Comparison of ENCODE assay signal across 24 cellular contexts in the genomic region with DNA sequence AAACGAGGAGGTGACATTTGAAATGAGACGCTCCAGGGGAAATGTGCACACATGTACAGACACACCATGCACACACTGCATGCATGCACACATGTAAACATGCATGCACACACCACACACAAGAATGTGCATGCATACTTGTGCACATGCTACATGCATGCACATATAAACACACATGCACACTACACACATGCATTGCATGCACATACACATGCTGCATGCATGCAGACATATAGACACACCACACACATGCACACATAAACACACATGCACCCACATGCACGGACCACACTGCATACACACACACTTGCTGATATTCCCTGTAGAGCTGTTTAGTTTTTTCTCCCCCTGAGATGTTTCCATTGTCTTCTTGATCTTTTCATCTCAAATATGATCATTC. TPM values are rescaled to one million over a fixed set of nuclear protein-coding genes. Genes with fewer than 3 reads are reported as not detected.
A peak's percentile ranks its signal among the peaks of the same experiment; 100 is the strongest.
DNase-seq lines count a peak whose midpoint lies in the region; ATAC-seq, FAIRE-seq and TF ChIP-seq lines count a peak whose summit lies in the region.
"Had no signal": no experiment of that assay in that cellular context is flagged by ENCODE, and none has a peak within 500 bp of the region (broad histone marks: within the 10 kb centered on the region; RNA-seq: fewer than 3 reads in every experiment).

No MANE protein-coding gene starts in this region.

- H3K18ac ChIP-seq in neuronal stem cell (ENCODE audit: low read length), result no peak overlapping the region

- H3K27ac ChIP-seq in BLaER1 (no peak overlapping the region), SJCRH30 (peak overlapping the region; percentile 99), endothelial cell of umbilical vein (ENCODE audit: insufficient read depth, low read depth, low read length) (no peak overlapping the region), neuronal stem cell (replicated peaks; ENCODE audit: low read length) (no peak overlapping the region)
- H3K27ac ChIP-seq: GM23248 had no signal

- ATAC-seq in HG02973 (IDR thresholded peaks at IDR 0.05; ENCODE audit: unreplicated experiment), result no peak

- no peak overlapping the region for H3K9ac ChIP-seq in BLaER1
- no peak overlapping the region for H3K9ac ChIP-seq in endothelial cell of umbilical vein (replicated peaks; ENCODE audit: extremely low read depth, insufficient read depth, low read length)
- no peak overlapping the region for H3K9ac ChIP-seq in neuronal stem cell (ENCODE audit: low read depth, low read length, poor library complexity)
- H3K9ac ChIP-seq: GM23248 had no signal

- H3K4me3 ChIP-seq in BLaER1, result no peak overlapping the region
- H3K4me3 ChIP-seq in SJCRH30, result no peak overlapping the region
- no peak overlapping the region for H3K4me3 ChIP-seq in endothelial cell of umbilical vein (replicated peaks in 1 of 3; ENCODE audit: insufficient read depth in 1 of 3, low read depth in 1 of 3, low read length in 3 of 3)
- H3K4me3 ChIP-seq in neuronal stem cell (ENCODE audit: low read length in 2 of 2), result peak overlapping the region in 1 of 2 donors; percentile 46
- H3K4me3 ChIP-seq: GM23248, HAP-1 had no signal

- H2AK5ac ChIP-seq in neuronal stem cell (ENCODE audit: low read depth, low read length), result no peak overlapping the region

- H3K23ac ChIP-seq in neuronal stem cell (ENCODE audit: low read depth, low read length, poor library complexity), result no peak overlapping the region

- no peak for FAIRE-seq in endothelial cell of umbilical vein (lab: Jason Lieb, UNC)
- FAIRE-seq: D721Med, G401.6, GM12891, GM19239 had no signal

- DNase-seq in SJCRH30 (no peak), endothelial cell of umbilical vein (ENCODE audit: low read depth, low spot score) (no peak), neuronal stem cell (ENCODE audit: low spot score) (no peak), Calu3 (no peak), anterior cingulate cortex (lab: John Stamatoyannopoulos, UW) (no peak)
- no peak for DNase-seq in activated CD4-positive, CD25-positive, alpha-beta regulatory T cell (lab: John Stamatoyannopoulos, UW)
- DNase-seq: 8988T; C1 segment of cervical spinal cord; CD4-positive, CD25-positive, alpha-beta regulatory T cell; CD8-positive, alpha-beta memory T cell; COR-L47; GM23248 had no signal

- H4K20me1 ChIP-seq in BLaER1, result 0 out of 2 replicates have a peak, but pooled peaks cover 8% of the 10 kb centered on the region
- no peaks in the 10 kb centered on the region for H4K20me1 ChIP-seq in endothelial cell of umbilical vein (replicated peaks; ENCODE audit: control insufficient read depth, extremely low read depth, insufficient read depth, low read length)

- no peaks in the 10 kb centered on the region for H3K27me3 ChIP-seq in BLaER1
- H3K27me3 ChIP-seq in SJCRH30, result no peaks in the 10 kb centered on the region
- H3K27me3 ChIP-seq in endothelial cell of umbilical vein (ENCODE audit: control insufficient read depth in 2 of 2, insufficient read depth in 2 of 2, low read length in 2 of 2), result no peaks in the 10 kb centered on the region
- H3K27me3 ChIP-seq in neuronal stem cell (ENCODE audit: control insufficient read depth in 3 of 3, insufficient read depth in 3 of 3, low read depth in 1 of 3, low read length in 3 of 3), result peaks cover 0 to 19% (median 0%) of the 10 kb centered on the region in 3 experiments

- H3K79me1 ChIP-seq in neuronal stem cell (ENCODE audit: low read depth, low read length), result no peaks in the 10 kb centered on the region

- dilution Hi-C loops in endothelial cell of umbilical vein (cut with MboI; ENCODE audit: extremely low pct_ligation_motif_present, low sequenced_read_pairs), result no loop called here

- WGBS in neuronal stem cell (ENCODE audit: extremely low coverage in 2 of 2, insufficient read length in 2 of 2, insufficient replicate concordance in 1 of 2), 2 donors, result no CpG with 5 or more reads among the region's 3 CpGs

- no peaks in the 10 kb centered on the region for H3K9me3 Mint-ChIP-seq in Calu3 (ENCODE audit: low read depth, unreplicated experiment)
- H3K9me3 Mint-ChIP-seq: IgD-negative memory B cell had no signal

- POLR2A ChIA-PET in endothelial cell of umbilical vein (lab: Charles Lee), result no interaction called here

- no peaks in the 10 kb centered on the region for H3K9me1 ChIP-seq in endothelial cell of umbilical vein (replicated peaks; ENCODE audit: control insufficient read depth, extremely low read depth, insufficient read depth, low read length)

- H3K27me3 Mint-ChIP-seq in Calu3 (ENCODE audit: unreplicated experiment), result peaks cover 95% of the 10 kb centered on the region

- no peak overlapping the region for H2BK12ac ChIP-seq in neuronal stem cell (ENCODE audit: low read length)

- intact Hi-C loops in endothelial cell of umbilical vein (cut with micrococcal nuclease) (no loop called here), Calu3 (cut with micrococcal nuclease; ENCODE audit: unreplicated experiment) (no loop called here)

- no peaks in the 10 kb centered on the region for H3K9me3 ChIP-seq in BLaER1
- no peaks in the 10 kb centered on the region for H3K9me3 ChIP-seq in SJCRH30 (replicated peaks)
- no peaks in the 10 kb centered on the region for H3K9me3 ChIP-seq in endothelial cell of umbilical vein (replicated peaks; ENCODE audit: control insufficient read depth, insufficient read depth, low read length)
- peaks cover 0 to 2% of the 10 kb centered on the region in 2 donors for H3K9me3 ChIP-seq in neuronal stem cell (replicated peaks in 1 of 2; ENCODE audit: control insufficient read depth in 2 of 2, insufficient read depth in 1 of 2, low read depth in 1 of 2, low read length in 2 of 2)
- H3K9me3 ChIP-seq: HAP-1 had no signal

- H3K4me1 ChIP-seq in BLaER1 (peaks cover 50% of the 10 kb centered on the region), SJCRH30 (peaks cover 52% of the 10 kb centered on the region), endothelial cell of umbilical vein (ENCODE audit: control insufficient read depth, extremely low read depth, insufficient read depth, low read length) (no peaks in the 10 kb centered on the region), neuronal stem cell (ENCODE audit: control insufficient read depth in 2 of 2, insufficient read depth in 1 of 2, low read depth in 1 of 2, low read length in 2 of 2) (no peaks in the 10 kb centered on the region)
- H3K4me1 ChIP-seq: HAP-1 had no signal

- H4K8ac ChIP-seq in neuronal stem cell (ENCODE audit: low read depth, low read length), result no peak overlapping the region

- H3K27ac Mint-ChIP-seq in Calu3 (ENCODE audit: unreplicated experiment), result no peak overlapping the region
- H3K27ac Mint-ChIP-seq: CD4-positive, CD25-positive, alpha-beta regulatory T cell; CD8-positive, alpha-beta memory T cell; IgD-negative memory B cell had no signal

- no peak for TF ChIP-seq CTCF in endothelial cell of umbilical vein (IDR thresholded peaks at IDR 0.05; ENCODE audit: extremely low read depth in 1 of 2, insufficient read depth in 1 of 2, low read depth in 1 of 2, low read length in 2 of 2)
- TF ChIP-seq CTCF in Calu3 (IDR thresholded peaks at IDR 0.05; ENCODE audit: unreplicated experiment), result no peak

- no peak overlapping the region for H3K4me3 Mint-ChIP-seq in Calu3 (ENCODE audit: low read depth, unreplicated experiment)
- H3K4me3 Mint-ChIP-seq: CD4-positive, CD25-positive, alpha-beta regulatory T cell; CD8-positive, alpha-beta memory T cell; IgD-negative memory B cell had no signal

- peak overlapping the region; percentile 68 for H2BK120ac ChIP-seq in neuronal stem cell (ENCODE audit: low read depth, low read length)

- H3K4me1 Mint-ChIP-seq in Calu3 (ENCODE audit: low read depth, unreplicated experiment), result no peaks in the 10 kb centered on the region
- H3K4me1 Mint-ChIP-seq: CD8-positive, alpha-beta memory T cell had no signal

- no peak overlapping the region for H2AFZ ChIP-seq in endothelial cell of umbilical vein (ENCODE audit: low read depth, low read length)
- no peak overlapping the region for H2AFZ ChIP-seq in neuronal stem cell (ENCODE audit: low read length)
- H2AFZ ChIP-seq: GM23248 had no signal

- H3K79me2 ChIP-seq in endothelial cell of umbilical vein (ENCODE audit: control insufficient read depth, insufficient read depth, low read length), result no peaks in the 10 kb centered on the region

- H3K4ac ChIP-seq in neuronal stem cell (ENCODE audit: low read length), result no peak overlapping the region

- H3K36me3 ChIP-seq in BLaER1 (no peaks in the 10 kb centered on the region), SJCRH30 (no peaks in the 10 kb centered on the region), endothelial cell of umbilical vein (ENCODE audit: control insufficient read depth in 2 of 2, extremely low read depth in 1 of 2, insufficient read depth in 2 of 2, low read length in 2 of 2) (no peaks in the 10 kb centered on the region), neuronal stem cell (replicated peaks in 1 of 2; ENCODE audit: control insufficient read depth in 2 of 2, insufficient read depth in 2 of 2, low read length in 2 of 2) (no peaks in the 10 kb centered on the region)
- H3K36me3 ChIP-seq: HAP-1 had no signal

- H3K4me2 ChIP-seq in BLaER1 (peak overlapping the region; percentile 55), endothelial cell of umbilical vein (ENCODE audit: insufficient read depth, low read length) (no peak overlapping the region), neuronal stem cell (ENCODE audit: insufficient read depth, low read length, poor library complexity, severe bottlenecking) (no peak overlapping the region)

- no peak overlapping the region for H4K91ac ChIP-seq in neuronal stem cell (ENCODE audit: low read depth, low read length, poor library complexity)

- H2BK15ac ChIP-seq in neuronal stem cell (ENCODE audit: low read length), result no peak overlapping the region

- H2BK5ac ChIP-seq in neuronal stem cell (ENCODE audit: low read length), result no peak overlapping the region

- no peak overlapping the region for H3K14ac ChIP-seq in neuronal stem cell (ENCODE audit: low read length)

- CTCF ChIA-PET in endothelial cell of umbilical vein (lab: Charles Lee), result no interaction called here
- CTCF ChIA-PET in Calu3 (lab: Charles Lee), result interaction anchor here (0.6 kb wide), 1 partner anchor 79 kb away, joined by 4 read pairs; no protein-coding TSS in a partner anchor

- TF ChIP-seq POLR2A in endothelial cell of umbilical vein (IDR thresholded peaks at IDR 0.05; ENCODE audit: low read depth, low read length), result no peak

- BruUV-seq in endothelial cell of umbilical vein (replicated peaks; lab: Mats Ljungman, UMichigan), result no TSS peak
- no TSS peak for BruUV-seq in Calu3 (replicated peaks; lab: Mats Ljungman, UMichigan)

- H3K36me3 Mint-ChIP-seq in Calu3 (ENCODE audit: insufficient read depth, unreplicated experiment), result no peaks in the 10 kb centered on the region
- H3K36me3 Mint-ChIP-seq: CD4-positive, CD25-positive, alpha-beta regulatory T cell; CD8-positive, alpha-beta memory T cell; IgD-negative memory B cell had no signal

RNA-seq across cellular contexts. Expression of a gene that starts 37.8 kb away (rescaled TPM):
- not detected in 2 replicates for total RNA-seq in SJCRH30 (2014; rRNA removed; shearing (Covaris generic))
- not detected in 2 replicates for total RNA-seq in endothelial cell of umbilical vein
- polyA plus RNA-seq in endothelial cell of umbilical vein, result not detected in 2 replicates
- polyA plus RNA-seq in endothelial cell of umbilical vein (2011; cell fraction: cytosol; rRNA removed), result not detected in 2 replicates
- polyA plus RNA-seq in endothelial cell of umbilical vein (2011; cell fraction: nucleus; rRNA removed), result not detected in 2 replicates
- polyA plus RNA-seq in endothelial cell of umbilical vein (2012), result not detected in 2 replicates
- polyA minus RNA-seq in endothelial cell of umbilical vein, result 0.07 and 0.28 TPM in 2 replicates
- not detected for polyA minus RNA-seq in endothelial cell of umbilical vein (2011; cell fraction: cytosol; rRNA and poly(A)+ RNA removed)
- not detected in 2 replicates for polyA minus RNA-seq in endothelial cell of umbilical vein (2011; cell fraction: nucleus; rRNA and poly(A)+ RNA removed)
- polyA plus RNA-seq in neuronal stem cell (2013, experiment 1 of 2), result 0.75 TPM
- polyA plus RNA-seq in neuronal stem cell (2013, experiment 2 of 2), result 0.78 TPM
- not detected in 2 replicates for total RNA-seq in Calu3 (2022)
- total RNA-seq: A673; CD4-positive, CD25-positive, alpha-beta regulatory T cell; CD8-positive, alpha-beta memory T cell; GM23248; H4; HT1080 had no signal
- polyA plus RNA-seq: AG04450; CD4-positive, CD25-positive, alpha-beta regulatory T cell; CD8-positive, alpha-beta memory T cell; GM23248; IgD-negative memory B cell had no signal
